Comparison of ENCODE assay signal across 2 cellular contexts in genomic region chr4:184979461-184980124, GRCh38.
TF ChIP-seq lines count a peak whose summit lies in the region.

No MANE protein-coding gene starts in this region.

TF ChIP-seq in GM23338, 12 proteins besides CTCF, POLR2A, EP300 and RAD21:
- TF ChIP-seq CREB1 (CRISPR knock-in tag; IDR thresholded peaks at IDR 0.05; ENCODE audit: low read depth), result no peak
- no peak for TF ChIP-seq JUNB (IDR thresholded peaks at IDR 0.05; ENCODE audit: unreplicated experiment)
- TF ChIP-seq, protein P1, sequence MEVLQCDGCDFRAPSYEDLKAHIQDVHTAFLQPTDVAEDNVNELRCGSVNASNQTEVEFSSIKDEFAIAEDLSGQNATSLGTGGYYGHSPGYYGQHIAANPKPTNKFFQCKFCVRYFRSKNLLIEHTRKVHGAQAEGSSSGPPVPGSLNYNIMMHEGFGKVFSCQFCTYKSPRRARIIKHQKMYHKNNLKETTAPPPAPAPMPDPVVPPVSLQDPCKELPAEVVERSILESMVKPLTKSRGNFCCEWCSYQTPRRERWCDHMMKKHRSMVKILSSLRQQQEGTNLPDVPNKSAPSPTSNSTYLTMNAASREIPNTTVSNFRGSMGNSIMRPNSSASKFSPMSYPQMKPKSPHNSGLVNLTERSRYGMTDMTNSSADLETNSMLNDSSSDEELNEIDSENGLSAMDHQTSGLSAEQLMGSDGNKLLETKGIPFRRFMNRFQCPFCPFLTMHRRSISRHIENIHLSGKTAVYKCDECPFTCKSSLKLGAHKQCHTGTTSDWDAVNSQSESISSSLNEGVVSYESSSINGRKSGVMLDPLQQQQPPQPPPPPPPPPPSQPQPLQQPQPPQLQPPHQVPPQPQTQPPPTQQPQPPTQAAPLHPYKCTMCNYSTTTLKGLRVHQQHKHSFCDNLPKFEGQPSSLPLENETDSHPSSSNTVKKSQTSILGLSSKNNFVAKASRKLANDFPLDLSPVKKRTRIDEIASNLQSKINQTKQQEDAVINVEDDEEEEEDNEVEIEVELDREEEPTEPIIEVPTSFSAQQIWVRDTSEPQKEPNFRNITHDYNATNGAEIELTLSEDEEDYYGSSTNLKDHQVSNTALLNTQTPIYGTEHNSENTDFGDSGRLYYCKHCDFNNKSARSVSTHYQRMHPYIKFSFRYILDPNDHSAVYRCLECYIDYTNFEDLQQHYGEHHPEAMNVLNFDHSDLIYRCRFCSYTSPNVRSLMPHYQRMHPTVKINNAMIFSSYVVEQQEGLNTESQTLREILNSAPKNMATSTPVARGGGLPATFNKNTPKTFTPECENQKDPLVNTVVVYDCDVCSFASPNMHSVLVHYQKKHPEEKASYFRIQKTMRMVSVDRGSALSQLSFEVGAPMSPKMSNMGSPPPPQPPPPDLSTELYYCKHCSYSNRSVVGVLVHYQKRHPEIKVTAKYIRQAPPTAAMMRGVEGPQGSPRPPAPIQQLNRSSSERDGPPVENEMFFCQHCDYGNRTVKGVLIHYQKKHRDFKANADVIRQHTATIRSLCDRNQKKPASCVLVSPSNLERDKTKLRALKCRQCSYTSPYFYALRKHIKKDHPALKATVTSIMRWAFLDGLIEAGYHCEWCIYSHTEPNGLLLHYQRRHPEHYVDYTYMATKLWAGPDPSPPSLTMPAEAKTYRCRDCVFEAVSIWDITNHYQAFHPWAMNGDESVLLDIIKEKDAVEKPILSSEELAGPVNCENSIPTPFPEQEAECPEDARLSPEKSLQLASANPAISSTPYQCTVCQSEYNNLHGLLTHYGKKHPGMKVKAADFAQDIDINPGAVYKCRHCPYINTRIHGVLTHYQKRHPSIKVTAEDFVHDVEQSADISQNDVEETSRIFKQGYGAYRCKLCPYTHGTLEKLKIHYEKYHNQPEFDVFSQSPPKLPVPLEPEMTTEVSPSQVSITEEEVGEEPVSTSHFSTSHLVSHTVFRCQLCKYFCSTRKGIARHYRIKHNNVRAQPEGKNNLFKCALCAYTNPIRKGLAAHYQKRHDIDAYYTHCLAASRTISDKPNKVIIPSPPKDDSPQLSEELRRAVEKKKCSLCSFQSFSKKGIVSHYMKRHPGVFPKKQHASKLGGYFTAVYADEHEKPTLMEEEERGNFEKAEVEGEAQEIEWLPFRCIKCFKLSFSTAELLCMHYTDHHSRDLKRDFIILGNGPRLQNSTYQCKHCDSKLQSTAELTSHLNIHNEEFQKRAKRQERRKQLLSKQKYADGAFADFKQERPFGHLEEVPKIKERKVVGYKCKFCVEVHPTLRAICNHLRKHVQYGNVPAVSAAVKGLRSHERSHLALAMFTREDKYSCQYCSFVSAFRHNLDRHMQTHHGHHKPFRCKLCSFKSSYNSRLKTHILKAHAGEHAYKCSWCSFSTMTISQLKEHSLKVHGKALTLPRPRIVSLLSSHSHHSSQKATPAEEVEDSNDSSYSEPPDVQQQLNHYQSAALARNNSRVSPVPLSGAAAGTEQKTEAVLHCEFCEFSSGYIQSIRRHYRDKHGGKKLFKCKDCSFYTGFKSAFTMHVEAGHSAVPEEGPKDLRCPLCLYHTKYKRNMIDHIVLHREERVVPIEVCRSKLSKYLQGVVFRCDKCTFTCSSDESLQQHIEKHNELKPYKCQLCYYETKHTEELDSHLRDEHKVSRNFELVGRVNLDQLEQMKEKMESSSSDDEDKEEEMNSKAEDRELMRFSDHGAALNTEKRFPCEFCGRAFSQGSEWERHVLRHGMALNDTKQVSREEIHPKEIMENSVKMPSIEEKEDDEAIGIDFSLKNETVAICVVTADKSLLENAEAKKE (CRISPR knock-in tag; IDR thresholded peaks at IDR 0.05), result no peak
- TF ChIP-seq, protein P2, sequence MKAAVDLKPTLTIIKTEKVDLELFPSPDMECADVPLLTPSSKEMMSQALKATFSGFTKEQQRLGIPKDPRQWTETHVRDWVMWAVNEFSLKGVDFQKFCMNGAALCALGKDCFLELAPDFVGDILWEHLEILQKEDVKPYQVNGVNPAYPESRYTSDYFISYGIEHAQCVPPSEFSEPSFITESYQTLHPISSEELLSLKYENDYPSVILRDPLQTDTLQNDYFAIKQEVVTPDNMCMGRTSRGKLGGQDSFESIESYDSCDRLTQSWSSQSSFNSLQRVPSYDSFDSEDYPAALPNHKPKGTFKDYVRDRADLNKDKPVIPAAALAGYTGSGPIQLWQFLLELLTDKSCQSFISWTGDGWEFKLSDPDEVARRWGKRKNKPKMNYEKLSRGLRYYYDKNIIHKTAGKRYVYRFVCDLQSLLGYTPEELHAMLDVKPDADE (IDR thresholded peaks at IDR 0.05), result no peak
- no peak for TF ChIP-seq ZNF114 (CRISPR knock-in tag; IDR thresholded peaks at IDR 0.05)
- TF ChIP-seq EZH2 (IDR thresholded peaks at IDR 0.05; ENCODE audit: low read depth, unreplicated experiment), result no peak
- no peak for TF ChIP-seq EZH2phosphoT487 (IDR thresholded peaks at IDR 0.05; ENCODE audit: unreplicated experiment)
- TF ChIP-seq STAT1 (IDR thresholded peaks at IDR 0.05; ENCODE audit: unreplicated experiment), result no peak
- TF ChIP-seq, protein P3, sequence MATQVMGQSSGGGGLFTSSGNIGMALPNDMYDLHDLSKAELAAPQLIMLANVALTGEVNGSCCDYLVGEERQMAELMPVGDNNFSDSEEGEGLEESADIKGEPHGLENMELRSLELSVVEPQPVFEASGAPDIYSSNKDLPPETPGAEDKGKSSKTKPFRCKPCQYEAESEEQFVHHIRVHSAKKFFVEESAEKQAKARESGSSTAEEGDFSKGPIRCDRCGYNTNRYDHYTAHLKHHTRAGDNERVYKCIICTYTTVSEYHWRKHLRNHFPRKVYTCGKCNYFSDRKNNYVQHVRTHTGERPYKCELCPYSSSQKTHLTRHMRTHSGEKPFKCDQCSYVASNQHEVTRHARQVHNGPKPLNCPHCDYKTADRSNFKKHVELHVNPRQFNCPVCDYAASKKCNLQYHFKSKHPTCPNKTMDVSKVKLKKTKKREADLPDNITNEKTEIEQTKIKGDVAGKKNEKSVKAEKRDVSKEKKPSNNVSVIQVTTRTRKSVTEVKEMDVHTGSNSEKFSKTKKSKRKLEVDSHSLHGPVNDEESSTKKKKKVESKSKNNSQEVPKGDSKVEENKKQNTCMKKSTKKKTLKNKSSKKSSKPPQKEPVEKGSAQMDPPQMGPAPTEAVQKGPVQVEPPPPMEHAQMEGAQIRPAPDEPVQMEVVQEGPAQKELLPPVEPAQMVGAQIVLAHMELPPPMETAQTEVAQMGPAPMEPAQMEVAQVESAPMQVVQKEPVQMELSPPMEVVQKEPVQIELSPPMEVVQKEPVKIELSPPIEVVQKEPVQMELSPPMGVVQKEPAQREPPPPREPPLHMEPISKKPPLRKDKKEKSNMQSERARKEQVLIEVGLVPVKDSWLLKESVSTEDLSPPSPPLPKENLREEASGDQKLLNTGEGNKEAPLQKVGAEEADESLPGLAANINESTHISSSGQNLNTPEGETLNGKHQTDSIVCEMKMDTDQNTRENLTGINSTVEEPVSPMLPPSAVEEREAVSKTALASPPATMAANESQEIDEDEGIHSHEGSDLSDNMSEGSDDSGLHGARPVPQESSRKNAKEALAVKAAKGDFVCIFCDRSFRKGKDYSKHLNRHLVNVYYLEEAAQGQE (IDR thresholded peaks at IDR 0.05; ENCODE audit: unreplicated experiment), result no peak
- no peak for TF ChIP-seq POLR2AphosphoS5 (IDR thresholded peaks at IDR 0.05; ENCODE audit: low read depth)
- TF ChIP-seq ZNF331 (CRISPR knock-in tag; IDR thresholded peaks at IDR 0.05; ENCODE audit: low read depth), result no peak
- no peak for TF ChIP-seq NANOG (IDR thresholded peaks at IDR 0.05; ENCODE audit: borderline replicate concordance)

TF ChIP-seq in H1, 55 proteins besides CTCF, POLR2A, EP300 and RAD21 (continues in another document):
- no peak for TF ChIP-seq JUN (IDR thresholded peaks at IDR 0.05; ENCODE audit: low read depth, low read length)
- TF ChIP-seq YY1 (IDR thresholded peaks at IDR 0.05; ENCODE audit: low read depth, low read length), result no peak
- no peak for TF ChIP-seq SP4 (IDR thresholded peaks at IDR 0.05; ENCODE audit: low read length)
- TF ChIP-seq USF2 (IDR thresholded peaks at IDR 0.05; ENCODE audit: low read length), result no peak
- no peak for TF ChIP-seq MAX (IDR thresholded peaks at IDR 0.05)
- TF ChIP-seq, protein P4, sequence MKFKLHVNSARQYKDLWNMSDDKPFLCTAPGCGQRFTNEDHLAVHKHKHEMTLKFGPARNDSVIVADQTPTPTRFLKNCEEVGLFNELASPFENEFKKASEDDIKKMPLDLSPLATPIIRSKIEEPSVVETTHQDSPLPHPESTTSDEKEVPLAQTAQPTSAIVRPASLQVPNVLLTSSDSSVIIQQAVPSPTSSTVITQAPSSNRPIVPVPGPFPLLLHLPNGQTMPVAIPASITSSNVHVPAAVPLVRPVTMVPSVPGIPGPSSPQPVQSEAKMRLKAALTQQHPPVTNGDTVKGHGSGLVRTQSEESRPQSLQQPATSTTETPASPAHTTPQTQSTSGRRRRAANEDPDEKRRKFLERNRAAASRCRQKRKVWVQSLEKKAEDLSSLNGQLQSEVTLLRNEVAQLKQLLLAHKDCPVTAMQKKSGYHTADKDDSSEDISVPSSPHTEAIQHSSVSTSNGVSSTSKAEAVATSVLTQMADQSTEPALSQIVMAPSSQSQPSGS (IDR thresholded peaks at IDR 0.05; ENCODE audit: low read length), result no peak
- no peak for TF ChIP-seq BCL11A (IDR thresholded peaks at IDR 0.05; ENCODE audit: low read depth in 2 of 2, low read length in 2 of 2)
- TF ChIP-seq FOSL1 (IDR thresholded peaks at IDR 0.05; ENCODE audit: insufficient read depth, low read depth, low read length), result no peak
- no peak for TF ChIP-seq EZH2 (IDR thresholded peaks at IDR 0.05; ENCODE audit: low read depth, low read length, severe bottlenecking)
- TF ChIP-seq TAF7 (optimal IDR thresholded peaks at IDR 0.05; ENCODE audit: borderline replicate concordance, low read depth, low read length), result no peak
- no peak for TF ChIP-seq KDM4A (IDR thresholded peaks at IDR 0.05; ENCODE audit: low read depth, low read length, severe bottlenecking)
- TF ChIP-seq BACH1 (IDR thresholded peaks at IDR 0.05; ENCODE audit: low read length), result no peak
- TF ChIP-seq SRF (IDR thresholded peaks at IDR 0.05; ENCODE audit: low read depth, low read length), result no peak
- TF ChIP-seq TBP (IDR thresholded peaks at IDR 0.05; ENCODE audit: low read depth, low read length), result no peak
- no peak for TF ChIP-seq CREB1 (IDR thresholded peaks at IDR 0.05)
- no peak for TF ChIP-seq SP1 (IDR thresholded peaks at IDR 0.05; ENCODE audit: low read depth, low read length)
- no peak for TF ChIP-seq TEAD4 (IDR thresholded peaks at IDR 0.05; ENCODE audit: low read depth, low read length)
- no peak for TF ChIP-seq TAF1 (IDR thresholded peaks at IDR 0.05; ENCODE audit: low read depth, low read length)
- TF ChIP-seq BRCA1 (IDR thresholded peaks at IDR 0.05; ENCODE audit: low read depth, low read length), result no peak
